In genomic region chr15:44706401-44706800, GRCh38 we compare ENCODE assay signal across 18 cellular contexts. TPM values are rescaled to one million over a fixed set of nuclear protein-coding genes. Genes with fewer than 3 reads are reported as not detected.
DNase-seq lines count a peak whose midpoint lies in the region; ATAC-seq and TF ChIP-seq lines count a peak whose summit lies in the region.
"Had no signal": no experiment of that assay in that cellular context is flagged by ENCODE, and none has a peak within 500 bp of the region (broad histone marks: within the 10 kb centered on the region; RNA-seq: fewer than 3 reads in every experiment).

No MANE protein-coding gene starts in this region.

- BruUV-seq in PC-9 (replicated peaks; lab: Mats Ljungman, UMichigan), result no TSS peak

- no peaks in the 10 kb centered on the region for H3K9me2 ChIP-seq in PC-9 (ENCODE audit: insufficient read depth)

- no peak for TF ChIP-seq POLR2A in stomach (IDR thresholded peaks at IDR 0.05)

- H3K4me2 ChIP-seq in PC-9, result peak overlapping the region; percentile 15
- H3K4me2 ChIP-seq: BLaER1 treated with 17β-estradiol and CSF1 and Interleukin-3, amounts not matched to agents 10 nM and 100 nM had no signal

- H3F3A ChIP-seq in PC-9 (ENCODE audit: insufficient read depth, low read depth), result peaks cover 10% of the 10 kb centered on the region; the same call in 1 of the 2 replicates

- TF ChIP-seq EP300 in stomach (IDR thresholded peaks at IDR 0.05), result no peak

- H4K20me1 ChIP-seq in PC-9 (ENCODE audit: insufficient read depth), result no peaks in the 10 kb centered on the region

- H3K36me3 Mint-ChIP-seq in CD4-positive, alpha-beta memory T cell, result peaks cover 18 to 37% of the 10 kb centered on the region in 2 donors

- H3K9ac ChIP-seq in colonic mucosa (ENCODE audit: low read depth in 2 of 2, low read length in 2 of 2) (peak overlapping the region in 1 of 2 donors; percentile 38), mucosa of rectum (ENCODE audit: low read depth in 1 of 2, low read length in 2 of 2) (peak overlapping the region; percentile 9 to 62)
- H3K9ac ChIP-seq: BLaER1 treated with 17β-estradiol and CSF1 and Interleukin-3, amounts not matched to agents 10 nM and 100 nM had no signal

- ATAC-seq in GM18511 (IDR thresholded peaks at IDR 0.05; ENCODE audit: unreplicated experiment) (no peak), HG02973 (IDR thresholded peaks at IDR 0.05; ENCODE audit: unreplicated experiment) (no peak)

- H3K9me3 ChIP-seq in PC-9 (ENCODE audit: insufficient read depth, low read depth) (no peaks in the 10 kb centered on the region), colonic mucosa (no peaks in the 10 kb centered on the region), mucosa of rectum (ENCODE audit: control insufficient read depth in 2 of 2, low read length in 2 of 2) (no peaks in the 10 kb centered on the region), stomach (peaks cover 0 to 8% (median 2%) of the 10 kb centered on the region in 4 donors)
- no peaks in the 10 kb centered on the region for H3K9me3 ChIP-seq in CD4-positive, alpha-beta memory T cell (ENCODE audit: control insufficient read depth in 1 of 2, low read length in 2 of 2)

- DNase-seq in PC-9, result no peak
- DNase-seq in colonic mucosa, result no peak
- no peak for DNase-seq in stomach
- DNase-seq in activated naive CD4-positive, alpha-beta T cell (lab: John Stamatoyannopoulos, UW), result no peak
- DNase-seq in CD4-positive, alpha-beta memory T cell, result no peak
- DNase-seq: ACHN; Calu3; CD4-positive, CD25-positive, alpha-beta regulatory T cell; DMS 273 treated with DMSO at 0.1 percent for 48 hours; DMS79 treated with DMSO at 0.1 percent for 48 hours; EL; GOT3; H9 had no signal

- H3K4me3 ChIP-seq in PC-9 (no peak overlapping the region), colonic mucosa (no peak overlapping the region), mucosa of rectum (ENCODE audit: low read length in 2 of 2) (peak overlapping the region in 1 of 2 donors; percentile 10), stomach (no peak overlapping the region)
- H3K4me3 ChIP-seq in CD4-positive, alpha-beta memory T cell (ENCODE audit: low read length in 2 of 2), result no peak overlapping the region
- H3K4me3 ChIP-seq: BLaER1 treated with 17β-estradiol and CSF1 and Interleukin-3, amounts not matched to agents 10 nM and 100 nM had no signal

- peaks cover 28% of the 10 kb centered on the region for H3K4me1 ChIP-seq in PC-9 (replicated peaks; ENCODE audit: insufficient read depth)
- H3K4me1 ChIP-seq in colonic mucosa, result no peaks in the 10 kb centered on the region
- H3K4me1 ChIP-seq in mucosa of rectum (ENCODE audit: control insufficient read depth in 2 of 2, insufficient read depth in 2 of 2, low read length in 2 of 2), result peaks cover 19 to 37% of the 10 kb centered on the region in 2 donors
- peaks cover 3 to 20% (median 10%) of the 10 kb centered on the region in 4 donors for H3K4me1 ChIP-seq in stomach
- H3K4me1 ChIP-seq in CD4-positive, alpha-beta memory T cell (ENCODE audit: insufficient read depth, low read length), result peaks cover 20% of the 10 kb centered on the region

- H3K27me3 ChIP-seq in PC-9 (ENCODE audit: insufficient read depth, low read depth) (no peaks in the 10 kb centered on the region), colonic mucosa (no peaks in the 10 kb centered on the region), mucosa of rectum (ENCODE audit: control insufficient read depth in 2 of 2, insufficient read depth in 2 of 2, low read length in 2 of 2) (no peaks in the 10 kb centered on the region), stomach (no peaks in the 10 kb centered on the region)
- no peaks in the 10 kb centered on the region for H3K27me3 ChIP-seq in CD4-positive, alpha-beta memory T cell (ENCODE audit: insufficient read depth, low read length)
- H3K27me3 ChIP-seq: BLaER1 treated with 17β-estradiol and CSF1 and Interleukin-3, amounts not matched to agents 10 nM and 100 nM had no signal

- WGBS in stomach, 5 donors, result 92 to 100% (median 98%) methylated on average over 2 of the region's 2 CpGs

- no peak overlapping the region for H3K4me3 Mint-ChIP-seq in CD4-positive, alpha-beta memory T cell
- H3K4me3 Mint-ChIP-seq: H9 had no signal

- peaks cover 19 to 47% (median 32%) of the 10 kb centered on the region in 4 donors for H3K4me1 Mint-ChIP-seq in CD4-positive, alpha-beta memory T cell
- H3K4me1 Mint-ChIP-seq: H9 had no signal

- H3K36me3 ChIP-seq in PC-9 (ENCODE audit: low read depth), result no peaks in the 10 kb centered on the region
- no peaks in the 10 kb centered on the region for H3K36me3 ChIP-seq in colonic mucosa
- H3K36me3 ChIP-seq in mucosa of rectum (ENCODE audit: control insufficient read depth in 2 of 2, insufficient read depth in 2 of 2, low read length in 2 of 2), result no peaks in the 10 kb centered on the region
- H3K36me3 ChIP-seq in stomach, result no peaks in the 10 kb centered on the region
- no peaks in the 10 kb centered on the region for H3K36me3 ChIP-seq in CD4-positive, alpha-beta memory T cell (ENCODE audit: insufficient read depth, low read length)

- H3K27ac ChIP-seq in PC-9, result peak overlapping the region; percentile 57
- H3K27ac ChIP-seq in colonic mucosa, result peak overlapping the region; percentile 81
- H3K27ac ChIP-seq in mucosa of rectum (ENCODE audit: low read depth in 2 of 2, low read length in 2 of 2), result peak overlapping the region; percentile 90 to 94
- H3K27ac ChIP-seq in stomach, result peak overlapping the region in 3 of 5 donors; percentile 43 to 74 (median 71)
- H3K27ac ChIP-seq in CD4-positive, alpha-beta memory T cell (ENCODE audit: low read depth, low read length), result no peak overlapping the region
- H3K27ac ChIP-seq: BLaER1 treated with 17β-estradiol and CSF1 and Interleukin-3, amounts not matched to agents 10 nM and 100 nM had no signal

- intact Hi-C loops in PC-9 (cut with micrococcal nuclease; ENCODE audit: unreplicated experiment) (no loop called here), colonic mucosa (cut with DNase I) (no loop called here), stomach (cut with DNase I; ENCODE audit: low total_unique reads) (no loop called here)
- intact Hi-C loops in CD4-positive, alpha-beta memory T cell (cut with micrococcal nuclease), result no loop called here

- no peak for TF ChIP-seq CTCF in PC-9 (conservative IDR thresholded peaks at IDR 0.05)
- TF ChIP-seq CTCF in colonic mucosa (IDR thresholded peaks at IDR 0.05), result no peak
- TF ChIP-seq CTCF in stomach (IDR thresholded peaks at IDR 0.05), result no peak

- no peak overlapping the region for H2AFZ ChIP-seq in PC-9

- H3K27me3 Mint-ChIP-seq in CD4-positive, alpha-beta memory T cell, result no peaks in the 10 kb centered on the region

- peaks cover 0 to 23% (median 10%) of the 10 kb centered on the region in 8 donors for H3K9me3 Mint-ChIP-seq in CD4-positive, alpha-beta memory T cell

- no peak overlapping the region for H3K27ac Mint-ChIP-seq in CD4-positive, alpha-beta memory T cell
- H3K27ac Mint-ChIP-seq: H9 had no signal

- POLR2A ChIA-PET in PC-9 (lab: Charles Lee; ENCODE audit: unreplicated experiment), result no interaction called here
- POLR2A ChIA-PET in CD4-positive, alpha-beta memory T cell (lab: Charles Lee; ENCODE audit: partially characterized antibody), result interaction anchor here (1.1 to 39.7 kb wide), 5 partner anchors 9 to 84 kb away, joined by 3 to 5737 read pairs (median 103); partner anchors contain the start of genes SPG11 and TRIM69

- CTCF ChIA-PET in PC-9 (lab: Charles Lee), result no interaction called here
- CTCF ChIA-PET in CD4-positive, alpha-beta memory T cell (lab: Charles Lee; ENCODE audit: partially characterized antibody), result interaction anchor here (1.1 to 33.6 kb wide), 6 partner anchors 15 to 44 kb away, joined by 3 to 821 read pairs (median 24); partner anchors contain the start of genes SPG11 and TRIM69

- 0 out of 2 replicates have a peak, but pooled peaks cover under 1% of the 10 kb centered on the region for H3K79me2 ChIP-seq in PC-9 (ENCODE audit: low read depth)

RNA-seq across cellular contexts. Expression of gene PATL2, which starts 4.7 kb away (rescaled TPM):
- 0.61 and 2.0 TPM in 2 replicates for total RNA-seq in PC-9 (2021)
- total RNA-seq in colonic mucosa, result 1 to 10 TPM; 1.2 to 2.6 TPM
- 1 to 10 TPM in 4 of 5 donors, not detected in 1; 1.3 to 5.8 (median 4.2) TPM for total RNA-seq in stomach
- polyA plus RNA-seq in stomach, result 1 to 10 TPM in 2 of 3 donors, under 1 TPM in 1; 0.92 to 2.3 (median 1.1) TPM
- 10 to 100 TPM; 62.1 to 62.8 TPM for total RNA-seq in CD4-positive, alpha-beta memory T cell
- 1 to 10 TPM; 5.7 to 7.5 TPM for polyA plus RNA-seq in CD4-positive, alpha-beta memory T cell
- total RNA-seq: A172 had no signal

RNA-seq across cellular contexts. Expression of gene B2M, which starts 4.9 kb away (rescaled TPM):
- total RNA-seq in PC-9 (2021), result 606 and 685 TPM in 2 replicates
- total RNA-seq in colonic mucosa, result 1,000 to 10,000 TPM; 1,783 to 5,339 TPM
- 1,000 to 10,000 TPM in 4 of 5 donors, 100 to 1,000 TPM in 1; 815 to 3,849 (median 2,307) TPM for total RNA-seq in stomach
- 1,000 to 10,000 TPM; 1,385 to 1,947 (median 1,540) TPM for polyA plus RNA-seq in stomach
- 1,000 to 10,000 TPM; 7,421 to 7,929 TPM for total RNA-seq in CD4-positive, alpha-beta memory T cell
- over 10,000 TPM; 34,708 to 62,423 TPM for polyA plus RNA-seq in CD4-positive, alpha-beta memory T cell

RNA-seq across cellular contexts. Expression of gene TRIM69, which starts 29.9 kb away (rescaled TPM):
- total RNA-seq in PC-9 (2021) (17.4 and 21.3 TPM in 2 replicates), colonic mucosa (10 to 100 TPM; 17.1 to 23.3 TPM), stomach (10 to 100 TPM in 1 of 5 donors, 1 to 10 TPM in 3, under 1 TPM in 1; 0.58 to 43.8 (median 2.7) TPM)
- 10 to 100 TPM in 2 of 3 donors, 1 to 10 TPM in 1; 9.2 to 14.7 (median 10.4) TPM for polyA plus RNA-seq in stomach
- 10 to 100 TPM; 38.1 to 40.7 TPM for total RNA-seq in CD4-positive, alpha-beta memory T cell
- 10 to 100 TPM; 25.8 to 42.0 TPM for polyA plus RNA-seq in CD4-positive, alpha-beta memory T cell

RNA-seq across cellular contexts. Expression of gene SPG11, which starts 42.9 kb away (rescaled TPM):
- total RNA-seq in PC-9 (2021) (63.2 and 64.2 TPM in 2 replicates), colonic mucosa (10 to 100 TPM; 79.3 to 95.3 TPM), stomach (100 to 1,000 TPM in 4 of 5 donors, 10 to 100 TPM in 1; 99.5 to 240 (median 139) TPM)
- 10 to 100 TPM; 12.1 to 32.4 (median 15.1) TPM for polyA plus RNA-seq in stomach
- total RNA-seq in CD4-positive, alpha-beta memory T cell, result 100 to 1,000 TPM; 112 to 121 TPM
- 10 to 100 TPM; 12.2 to 26.8 TPM for polyA plus RNA-seq in CD4-positive, alpha-beta memory T cell

Comparison
In these comparisons a context has a peak if more than half of its experiments do, and no peak if none do; other contexts are left out.
1. RNA of gene PATL2, which starts 4.7 kb away (total RNA-seq): 62.1 to 62.8 TPM in CD4-positive, alpha-beta memory T cell; 1.3 to 5.8 TPM in stomach, 1.2 to 2.6 TPM in colonic mucosa and 0.61 to 2.0 TPM in PC-9; every median in the first group is over 4 times any median in the second.